In genomic region chr16:3804426-3805016, GRCh38 we compare ENCODE assay signal across 25 cellular contexts.
A peak's percentile ranks its signal among the peaks of the same experiment; 100 is the strongest.
DNase-seq lines count a peak whose midpoint lies in the region; ATAC-seq and TF ChIP-seq lines count a peak whose summit lies in the region.
"Had no signal": no experiment of that assay in that cellular context is flagged by ENCODE, and none has a peak within 500 bp of the region (broad histone marks: within the 10 kb centered on the region; RNA-seq: fewer than 3 reads in every experiment).

No MANE protein-coding gene starts in this region.

- peaks cover 3% of the 10 kb centered on the region for H3K36me3 ChIP-seq in cardiac muscle cell
- no peaks in the 10 kb centered on the region for H3K36me3 ChIP-seq in right atrium auricular region
- peaks cover 4% of the 10 kb centered on the region for H3K36me3 ChIP-seq in hepatocyte (replicated peaks; ENCODE audit: insufficient read depth, low read depth)
- H3K36me3 ChIP-seq in testis (ENCODE audit: low read depth, missing control alignments) = no peaks in the 10 kb centered on the region

- H3K9me3 ChIP-seq in cardiac muscle cell (ENCODE audit: low read depth) = no peaks in the 10 kb centered on the region
- no peaks in the 10 kb centered on the region for H3K9me3 ChIP-seq in right atrium auricular region
- H3K9me3 ChIP-seq in hepatocyte (ENCODE audit: low read depth) = no peaks in the 10 kb centered on the region
- H3K9me3 ChIP-seq in testis = no peaks in the 10 kb centered on the region
- H3K9me3 ChIP-seq: stomach, thyroid gland had no signal

- peaks cover 100% of the 10 kb centered on the region for H3K79me2 ChIP-seq in hepatocyte

- POLR2A ChIA-PET in WTC11 (lab: Charles Lee) = no interaction called here

- no peak for TF ChIP-seq CTCF in cardiac muscle cell (IDR thresholded peaks at IDR 0.05; ENCODE audit: low read depth, low read length)
- no peak for TF ChIP-seq CTCF in right atrium auricular region (IDR thresholded peaks at IDR 0.05)
- no peak for TF ChIP-seq CTCF in hepatocyte (IDR thresholded peaks at IDR 0.05; ENCODE audit: poor library complexity)
- no peak for TF ChIP-seq CTCF in nephron (IDR thresholded peaks at IDR 0.05; ENCODE audit: unreplicated experiment in 3 of 3)
- no peak for TF ChIP-seq CTCF in testis (IDR thresholded peaks at IDR 0.05)
- no peak for TF ChIP-seq CTCF in WTC11 (IDR thresholded peaks at IDR 0.05)

- H3K27ac ChIP-seq in cardiac muscle cell = peak overlapping the region; percentile 9
- no peak overlapping the region for H3K27ac ChIP-seq in right atrium auricular region
- peak overlapping the region; percentile 24 for H3K27ac ChIP-seq in hepatocyte
- no peak overlapping the region for H3K27ac ChIP-seq in testis
- H3K27ac ChIP-seq: stomach, thyroid gland had no signal

- intact Hi-C loops in testis (cut with DNase I; ENCODE audit: low total_unique reads) = no loop called here

- H3K4me2 ChIP-seq in hepatocyte = peak overlapping the region; percentile 37

- CTCF ChIA-PET in WTC11 (lab: Charles Lee) = no interaction called here

- no peaks in the 10 kb centered on the region for H3K27me3 Mint-ChIP-seq in nephron (ENCODE audit: low read depth)
- no peaks in the 10 kb centered on the region for H3K27me3 Mint-ChIP-seq in WTC11 (ENCODE audit: low read depth)
- H3K27me3 Mint-ChIP-seq: activated CD8-positive, alpha-beta T cell treated with anti-CD3 and anti-CD28 coated beads for 36 hours had no signal

- TF ChIP-seq POLR2A in testis (IDR thresholded peaks at IDR 0.05) = no peak

- H3K27me3 ChIP-seq in cardiac muscle cell = no peaks in the 10 kb centered on the region
- no peaks in the 10 kb centered on the region for H3K27me3 ChIP-seq in right atrium auricular region
- no peaks in the 10 kb centered on the region for H3K27me3 ChIP-seq in hepatocyte
- H3K27me3 ChIP-seq in testis = no peaks in the 10 kb centered on the region
- H3K27me3 ChIP-seq: stomach, thyroid gland had no signal

- WGBS in hepatocyte (ENCODE audit: low lambda C conversion rate, missing lambda C conversion rate) = 79% methylated on average over 7 of the region's 7 CpGs
- WGBS in testis, 2 donors = 54 to 55% methylated on average over 7 of the region's 7 CpGs

- H3K9me3 Mint-ChIP-seq in nephron = no peaks in the 10 kb centered on the region
- no peaks in the 10 kb centered on the region for H3K9me3 Mint-ChIP-seq in WTC11
- H3K9me3 Mint-ChIP-seq: activated CD8-positive, alpha-beta T cell treated with anti-CD3 and anti-CD28 coated beads for 36 hours; activated naive CD4-positive, alpha-beta T cell treated with anti-CD3 and anti-CD28 coated beads for 36 hours; activated T-helper 1 cell treated with anti-CD3 and anti-CD28 coated beads, Interleukin-12 subunit alpha, Interleukin-12 subunit beta, Interleukin-2, Interleukin-4 antibody, amounts not matched to agents 30 ng/mL and 10 ng/mL and 1 ng/mL, durations not matched to agents 14 hours and 24 hours and 36 hours; H9 had no signal

- H3K4me3 Mint-ChIP-seq in nephron = no peak overlapping the region
- H3K4me3 Mint-ChIP-seq in WTC11 = no peak overlapping the region
- H3K4me3 Mint-ChIP-seq: activated CD8-positive, alpha-beta T cell treated with anti-CD3 and anti-CD28 coated beads for 36 hours; activated naive CD4-positive, alpha-beta T cell treated with anti-CD3 and anti-CD28 coated beads for 36 hours; activated T-helper 1 cell treated with anti-CD3 and anti-CD28 coated beads, Interleukin-12 subunit alpha, Interleukin-12 subunit beta, Interleukin-2, Interleukin-4 antibody, amounts not matched to agents 30 ng/mL and 10 ng/mL and 1 ng/mL, durations not matched to agents 14 hours and 24 hours and 36 hours; H9 had no signal

- no peak for ATAC-seq in WTC11
- ATAC-seq: activated CD8-positive, alpha-beta T cell treated with anti-CD3 and anti-CD28 coated beads for 36 hours; GM12878; PC-3 had no signal

- H3K36me3 Mint-ChIP-seq in nephron (ENCODE audit: low read depth) (peaks cover 55% of the 10 kb centered on the region), WTC11 (peaks cover 3% of the 10 kb centered on the region)

- no peaks in the 10 kb centered on the region for H3K9me2 ChIP-seq in hepatocyte (replicated peaks; ENCODE audit: insufficient read depth)

- H3K4me1 ChIP-seq in cardiac muscle cell (ENCODE audit: low read depth) = peaks cover 4% of the 10 kb centered on the region
- peaks cover 0 to 64% of the 10 kb centered on the region in 2 donors for H3K4me1 ChIP-seq in right atrium auricular region
- H3K4me1 ChIP-seq in hepatocyte (ENCODE audit: insufficient read depth) = no peaks in the 10 kb centered on the region
- H3K4me1 ChIP-seq in testis = peaks cover 21% of the 10 kb centered on the region

- H3K4me3 ChIP-seq in cardiac muscle cell = no peak overlapping the region
- no peak overlapping the region for H3K4me3 ChIP-seq in right atrium auricular region
- no peak overlapping the region for H3K4me3 ChIP-seq in hepatocyte
- H3K4me3 ChIP-seq in testis = no peak overlapping the region
- H3K4me3 ChIP-seq: GM12878, stomach, thyroid gland had no signal

- H3K4me1 Mint-ChIP-seq in nephron (peaks cover 33% of the 10 kb centered on the region), WTC11 (peaks cover 18% of the 10 kb centered on the region)

- H2AFZ ChIP-seq in hepatocyte = no peak overlapping the region

- peaks cover 98% of the 10 kb centered on the region for H4K20me1 ChIP-seq in hepatocyte (ENCODE audit: insufficient read depth, poor library complexity, severe bottlenecking)

- H3K27ac Mint-ChIP-seq in nephron = peak overlapping the region; percentile 19 to 53 (median 46)
- no peak overlapping the region for H3K27ac Mint-ChIP-seq in WTC11
- H3K27ac Mint-ChIP-seq: activated CD8-positive, alpha-beta T cell treated with anti-CD3 and anti-CD28 coated beads for 36 hours; activated naive CD4-positive, alpha-beta T cell treated with anti-CD3 and anti-CD28 coated beads for 36 hours; activated T-helper 1 cell treated with anti-CD3 and anti-CD28 coated beads, Interleukin-12 subunit alpha, Interleukin-12 subunit beta, Interleukin-2, Interleukin-4 antibody, amounts not matched to agents 30 ng/mL and 10 ng/mL and 1 ng/mL, durations not matched to agents 14 hours and 24 hours and 36 hours had no signal

- DNase-seq in cardiac muscle cell (ENCODE audit: low read depth in 1 of 2, low spot score in 1 of 2) (no peak), right atrium auricular region (ENCODE audit: low spot score) (no peak), hepatocyte (ENCODE audit: low spot score) (no peak), testis (peak; percentile 13), WTC11 (ENCODE audit: low spot score) (no peak), glomerular visceral epithelial cell (ENCODE audit: extremely low spot score) (no peak)
- DNase-seq in stimulated activated CD4-positive, alpha-beta T cell treated with anti-CD3 and anti-CD28 coated beads, Interleukin-4, amount 100 ng/mL, for 24 hours = no peak
- DNase-seq: activated CD4-positive, alpha-beta T cell treated with anti-CD3 and anti-CD28 coated beads for 1 hour; activated CD8-positive, alpha-beta memory T cell treated with anti-CD3 and anti-CD28 coated beads, Interleukin-2, amount 50 U/mL, for 48 hours; activated CD8-positive, alpha-beta T cell treated with anti-CD3 and anti-CD28 coated beads for 36 hours; activated naive CD4-positive, alpha-beta T cell treated with anti-CD3 and anti-CD28 coated beads for 36 hours; amygdala; H9; Karpas-422; NCI-H1417 treated with DMSO at 0.1 percent for 48 hours; NCI-H2029 treated with DMSO at 0.1 percent for 48 hours; NCI-H526; PC-3; stimulated activated CD4-positive, alpha-beta T cell treated with anti-CD3 and anti-CD28 coated beads, Interleukin-2, amount 100 ng/mL, for 24 hours; stimulated activated CD8-positive, alpha-beta memory T cell treated with anti-CD3 and anti-CD28 coated beads, Interleukin-4, amount 100 ng/mL, for 48 hours; stomach; thyroid gland had no signal

TF ChIP-seq in WTC11, 78 proteins besides CTCF, POLR2A, EP300 and RAD21 (continues in another document):
- no peak for TF ChIP-seq ZMAT4 (CRISPR knock-in tag; IDR thresholded peaks at IDR 0.05)
- no peak for TF ChIP-seq ZNF263 (CRISPR knock-in tag; IDR thresholded peaks at IDR 0.05; ENCODE audit: low read depth)
- no peak for TF ChIP-seq KAT7 (CRISPR knock-in tag; IDR thresholded peaks at IDR 0.05; ENCODE audit: borderline replicate concordance)
- no peak for TF ChIP-seq HMGA2 (CRISPR knock-in tag; IDR thresholded peaks at IDR 0.05)
- TF ChIP-seq ATF3 (CRISPR knock-in tag; conservative IDR thresholded peaks at IDR 0.05) = no peak
- no peak for TF ChIP-seq IRF2 (CRISPR knock-in tag; IDR thresholded peaks at IDR 0.05; ENCODE audit: borderline replicate concordance, low read depth)
- TF ChIP-seq CREM (CRISPR knock-in tag; IDR thresholded peaks at IDR 0.05) = no peak
- TF ChIP-seq ZNF219 (CRISPR knock-in tag; IDR thresholded peaks at IDR 0.05; ENCODE audit: borderline replicate concordance) = no peak
- TF ChIP-seq MXD4 (CRISPR knock-in tag; IDR thresholded peaks at IDR 0.05; ENCODE audit: borderline replicate concordance) = no peak
- no peak for TF ChIP-seq CDX4 (CRISPR knock-in tag; IDR thresholded peaks at IDR 0.05; ENCODE audit: borderline replicate concordance)
- no peak for TF ChIP-seq ERG (CRISPR knock-in tag; IDR thresholded peaks at IDR 0.05)
- no peak for TF ChIP-seq JUN (CRISPR knock-in tag; IDR thresholded peaks at IDR 0.05)

Comparison
In these comparisons a context has a peak if more than half of its experiments do, and no peak if none do; other contexts are left out.
1. H3K27ac ChIP-seq: peak in cardiac muscle cell (single experiment) and hepatocyte (single experiment); none in right atrium auricular region (0 of 2) and testis (0 of 2).